Comparison of ENCODE assay signal across 13 cellular contexts in the genomic region with DNA sequence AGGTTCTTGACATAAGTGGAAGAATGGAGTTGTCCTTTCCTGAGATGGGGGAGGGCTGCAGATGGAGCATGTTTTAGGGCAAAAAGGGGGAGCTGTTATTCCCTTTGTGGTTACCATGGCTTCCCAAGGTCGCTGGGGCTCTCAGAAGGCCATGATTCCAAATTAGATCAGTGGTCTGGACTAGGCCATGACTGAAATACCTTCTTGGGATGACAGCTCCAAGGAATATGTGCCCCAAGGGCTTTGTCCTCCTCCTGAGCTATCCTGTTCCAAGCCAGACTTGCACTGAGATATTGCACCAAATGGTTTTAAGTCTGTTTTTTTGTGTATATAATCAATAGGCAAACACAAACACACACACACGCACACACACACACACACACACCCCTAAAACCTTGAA. TPM values are rescaled to one million over a fixed set of nuclear protein-coding genes. Genes with fewer than 3 reads are reported as not detected.
DNase-seq lines count a peak whose midpoint lies in the region; ATAC-seq and TF ChIP-seq lines count a peak whose summit lies in the region.
"Had no signal": no experiment of that assay in that cellular context is flagged by ENCODE, and none has a peak within 500 bp of the region (broad histone marks: within the 10 kb centered on the region; RNA-seq: fewer than 3 reads in every experiment).

No MANE protein-coding gene starts in this region.

- no peak overlapping the region for H3K27ac ChIP-seq in CD4-positive, alpha-beta memory T cell (ENCODE audit: low read depth, low read length)
- no peak overlapping the region for H3K27ac ChIP-seq in tibial nerve

- peak overlapping the region in 6 of 8 donors; percentile 22 to 97 (median 90) for H3K4me3 Mint-ChIP-seq in CD4-positive, alpha-beta memory T cell
- H3K4me3 Mint-ChIP-seq in activated T-helper 1 cell treated with anti-CD3 and anti-CD28 coated beads, Interleukin-12 subunit alpha, Interleukin-12 subunit beta, Interleukin-2, Interleukin-4 antibody, amounts not matched to agents 30 ng/mL and 10 ng/mL and 1 ng/mL, durations not matched to agents 14 hours and 24 hours and 36 hours, result no peak overlapping the region
- H3K4me3 Mint-ChIP-seq in naive B cell, result peak overlapping the region in 5 of 8 donors; percentile 68 to 99 (median 97)

- no peaks in the 10 kb centered on the region for H3K27me3 ChIP-seq in CD4-positive, alpha-beta memory T cell (ENCODE audit: insufficient read depth, low read length)
- no peaks in the 10 kb centered on the region for H3K27me3 ChIP-seq in tibial nerve

- no peak overlapping the region for H3K4me3 ChIP-seq in CD4-positive, alpha-beta memory T cell (ENCODE audit: low read length in 2 of 2)
- H3K4me3 ChIP-seq in tibial nerve, result no peak overlapping the region

- POLR2A ChIA-PET in CD4-positive, alpha-beta memory T cell (lab: Charles Lee; ENCODE audit: partially characterized antibody), result interaction anchor here (1.2 to 3.3 kb wide), 4 partner anchors 13 to 229 kb away, joined by 3 to 26 read pairs (median 6); no protein-coding TSS in a partner anchor

- intact Hi-C loops in CD4-positive, alpha-beta memory T cell (cut with micrococcal nuclease), result loop anchor here (2.0 to 5.0 kb wide), 2 partner anchors 940 to 1157 kb away; partner anchors contain the start of genes ANAPC4 and SEPSECS
- intact Hi-C loops in activated T-helper 1 cell treated with anti-CD3 and anti-CD28 coated beads, Interleukin-12 subunit alpha, Interleukin-12 subunit beta, Interleukin-2, Interleukin-4 antibody, amounts not matched to agents 30 ng/mL and 10 ng/mL and 1 ng/mL, durations not matched to agents 14 hours and 24 hours and 36 hours (cut with micrococcal nuclease), result loop anchor here (5.0 kb wide), 1 partner anchor 545 kb away; the partner anchor contains the start of gene STIM2

- peak overlapping the region in 4 of 7 donors; percentile 48 to 99 (median 89) for H3K27ac Mint-ChIP-seq in CD4-positive, alpha-beta memory T cell
- H3K27ac Mint-ChIP-seq in activated T-helper 1 cell treated with anti-CD3 and anti-CD28 coated beads, Interleukin-12 subunit alpha, Interleukin-12 subunit beta, Interleukin-2, Interleukin-4 antibody, amounts not matched to agents 30 ng/mL and 10 ng/mL and 1 ng/mL, durations not matched to agents 14 hours and 24 hours and 36 hours, result peak overlapping the region; percentile 100
- peak overlapping the region in 2 of 6 donors; percentile 85 to 97 for H3K27ac Mint-ChIP-seq in naive B cell

- TF ChIP-seq EP300 in tibial nerve (IDR thresholded peaks at IDR 0.05), result no peak

- CTCF ChIA-PET in CD4-positive, alpha-beta memory T cell (lab: Charles Lee; ENCODE audit: partially characterized antibody), result interaction anchor here (3.8 kb wide), 2 partner anchors 13 to 235 kb away, joined by 23 to 33 read pairs; no protein-coding TSS in a partner anchor

- H3K9me3 Mint-ChIP-seq in CD4-positive, alpha-beta memory T cell, result peaks cover 3 to 19% (median 14%) of the 10 kb centered on the region in 8 donors
- H3K9me3 Mint-ChIP-seq in activated T-helper 1 cell treated with anti-CD3 and anti-CD28 coated beads, Interleukin-12 subunit alpha, Interleukin-12 subunit beta, Interleukin-2, Interleukin-4 antibody, amounts not matched to agents 30 ng/mL and 10 ng/mL and 1 ng/mL, durations not matched to agents 14 hours and 24 hours and 36 hours, result peaks cover 27% of the 10 kb centered on the region
- peaks cover 5 to 21% (median 10%) of the 10 kb centered on the region in 7 donors for H3K9me3 Mint-ChIP-seq in naive B cell

- no peaks in the 10 kb centered on the region for H3K9me3 ChIP-seq in CD4-positive, alpha-beta memory T cell (ENCODE audit: control insufficient read depth in 1 of 2, low read length in 2 of 2)
- peaks cover 0 to 21% (median 0%) of the 10 kb centered on the region in 4 donors for H3K9me3 ChIP-seq in tibial nerve

- no peaks in the 10 kb centered on the region for H3K36me3 ChIP-seq in CD4-positive, alpha-beta memory T cell (ENCODE audit: insufficient read depth, low read length)
- no peaks in the 10 kb centered on the region for H3K36me3 ChIP-seq in tibial nerve

- 83 to 93% methylated on average over 2 of the region's 2 CpGs for WGBS in tibial nerve, 2 donors

- no peak for TF ChIP-seq POLR2A in tibial nerve (IDR thresholded peaks at IDR 0.05)

- DNase-seq in CD4-positive, alpha-beta memory T cell, result no peak
- DNase-seq in ELR (ENCODE audit: low read depth), result peak; percentile 33
- no peak for DNase-seq in activated T-helper 1 cell treated with anti-CD3 and anti-CD28 coated beads, Interleukin-12 subunit alpha, Interleukin-12 subunit beta, Interleukin-2, Interleukin-4 antibody, amounts not matched to agents 30 ng/mL and 10 ng/mL and 1 ng/mL, durations not matched to agents 14 hours and 24 hours and 36 hours (ENCODE audit: low spot score)
- DNase-seq in naive B cell, result no peak
- DNase-seq in tibial nerve (ENCODE audit: low spot score in 2 of 2), result no peak
- DNase-seq in NCI-H2171 (lab: John Stamatoyannopoulos, UW), result no peak
- DNase-seq in NCI-H2029 treated with DMSO at 0.1 percent for 48 hours (lab: John Stamatoyannopoulos, UW), result no peak
- DNase-seq: activated CD8-positive, alpha-beta memory T cell treated with anti-CD3 and anti-CD28 coated beads, Interleukin-2, amount 50 U/mL, for 48 hours; aorta; NCI-H187; NCI-H510A; PC-3 had no signal

- H3K27me3 Mint-ChIP-seq in CD4-positive, alpha-beta memory T cell, result peaks cover 0 to 2% of the 10 kb centered on the region in 2 donors
- peaks cover 2% of the 10 kb centered on the region for H3K27me3 Mint-ChIP-seq in activated T-helper 1 cell treated with anti-CD3 and anti-CD28 coated beads, Interleukin-12 subunit alpha, Interleukin-12 subunit beta, Interleukin-2, Interleukin-4 antibody, amounts not matched to agents 30 ng/mL and 10 ng/mL and 1 ng/mL, durations not matched to agents 14 hours and 24 hours and 36 hours (ENCODE audit: insufficient read depth)
- H3K27me3 Mint-ChIP-seq in naive B cell, result no peaks in the 10 kb centered on the region

- H3K4me1 Mint-ChIP-seq in CD4-positive, alpha-beta memory T cell, result peaks cover 11 to 43% (median 20%) of the 10 kb centered on the region in 4 donors
- peaks cover 25% of the 10 kb centered on the region for H3K4me1 Mint-ChIP-seq in activated T-helper 1 cell treated with anti-CD3 and anti-CD28 coated beads, Interleukin-12 subunit alpha, Interleukin-12 subunit beta, Interleukin-2, Interleukin-4 antibody, amounts not matched to agents 30 ng/mL and 10 ng/mL and 1 ng/mL, durations not matched to agents 14 hours and 24 hours and 36 hours (ENCODE audit: low read depth)
- H3K4me1 Mint-ChIP-seq in naive B cell, result peaks cover 20 to 31% (median 26%) of the 10 kb centered on the region in 3 donors

- peaks cover 20% of the 10 kb centered on the region for H3K4me1 ChIP-seq in CD4-positive, alpha-beta memory T cell (ENCODE audit: insufficient read depth, low read length)
- peaks cover 0 to 14% (median 4%) of the 10 kb centered on the region in 4 donors for H3K4me1 ChIP-seq in tibial nerve

- ATAC-seq in naive B cell (ENCODE audit: low read depth in 2 of 2), result no peak
- no peak for ATAC-seq in HG03175 (IDR thresholded peaks at IDR 0.05; ENCODE audit: unreplicated experiment)
- ATAC-seq: PC-3 had no signal

- TF ChIP-seq CTCF in tibial nerve (IDR thresholded peaks at IDR 0.05), result no peak

- peaks cover 3 to 26% of the 10 kb centered on the region in 2 donors for H3K36me3 Mint-ChIP-seq in CD4-positive, alpha-beta memory T cell
- peaks cover 31% of the 10 kb centered on the region for H3K36me3 Mint-ChIP-seq in activated T-helper 1 cell treated with anti-CD3 and anti-CD28 coated beads, Interleukin-12 subunit alpha, Interleukin-12 subunit beta, Interleukin-2, Interleukin-4 antibody, amounts not matched to agents 30 ng/mL and 10 ng/mL and 1 ng/mL, durations not matched to agents 14 hours and 24 hours and 36 hours (ENCODE audit: low read depth)
- H3K36me3 Mint-ChIP-seq in naive B cell, result peaks cover 0 to 7% of the 10 kb centered on the region in 2 donors

RNA-seq across cellular contexts. Expression of gene RBPJ, which starts 3.0 kb away (rescaled TPM):
- 10 to 100 TPM; 75.2 to 90.6 TPM for total RNA-seq in CD4-positive, alpha-beta memory T cell
- polyA plus RNA-seq in CD4-positive, alpha-beta memory T cell, result 10 to 100 TPM; 92.4 to 96.3 TPM
- 455 and 472 TPM in 2 replicates for total RNA-seq in activated T-helper 1 cell treated with anti-CD3 and anti-CD28 coated beads, Interleukin-12 subunit alpha, Interleukin-12 subunit beta, Interleukin-2, Interleukin-4 antibody, amounts not matched to agents 30 ng/mL and 10 ng/mL and 1 ng/mL, durations not matched to agents 14 hours and 24 hours and 36 hours
- 10 to 100 TPM; 35.7 to 82.1 (median 49.6) TPM for polyA plus RNA-seq in naive B cell (ENCODE audit: low read depth in 6 of 6)
- total RNA-seq in tibial nerve, result 10 to 100 TPM; 67.1 to 80.2 (median 76.5) TPM
